In the genomic region with DNA sequence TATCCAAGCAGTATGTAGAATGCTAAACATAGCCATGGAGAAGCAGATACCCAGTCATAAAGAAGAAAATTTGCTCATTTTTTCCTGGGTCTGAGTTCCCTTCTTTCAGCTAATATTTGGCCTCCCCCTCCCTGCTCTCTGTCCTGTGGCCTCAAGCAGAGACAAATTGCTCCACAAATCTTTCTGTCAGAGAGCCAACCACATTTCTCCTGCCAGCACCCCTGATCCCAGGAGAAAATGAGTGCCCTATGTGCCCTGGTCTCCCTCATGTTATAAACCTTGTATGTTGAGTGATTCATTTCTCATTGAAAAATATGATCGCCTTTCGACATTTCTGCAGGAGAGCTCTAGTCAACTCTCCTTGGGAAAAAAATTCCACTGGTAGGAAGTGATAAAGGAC, we compare ENCODE assay signal across 20 cellular contexts.
DNase-seq lines count a peak whose midpoint lies in the region; ATAC-seq lines count a peak whose summit lies in the region.
"Had no signal": no experiment of that assay in that cellular context is flagged by ENCODE, and none has a peak within 500 bp of the region (broad histone marks: within the 10 kb centered on the region; RNA-seq: fewer than 3 reads in every experiment).

No MANE protein-coding gene starts in this region.

- POLR2A ChIA-PET in CD4-positive, alpha-beta memory T cell (lab: Charles Lee; ENCODE audit: partially characterized antibody): interaction anchor here (0.8 to 1.9 kb wide), 7 partner anchors 8 to 96 kb away, joined by 3 to 9 read pairs (median 3); no protein-coding TSS in a partner anchor
- POLR2A ChIA-PET in naive thymus-derived CD8-positive, alpha-beta T cell (lab: Charles Lee): interaction anchor here (0.9 kb wide), 1 partner anchor 24 kb away, joined by 3 read pairs; no protein-coding TSS in a partner anchor

- no peak overlapping the region for H3K4me3 ChIP-seq in CD4-positive, alpha-beta memory T cell (ENCODE audit: low read length in 2 of 2)
- H3K4me3 ChIP-seq: gastrocnemius medialis, ovary had no signal

- H3K27me3 ChIP-seq in CD4-positive, alpha-beta memory T cell (ENCODE audit: insufficient read depth, low read length): no peaks in the 10 kb centered on the region
- H3K27me3 ChIP-seq: gastrocnemius medialis, ovary had no signal

- no peak for DNase-seq in CD4-positive, alpha-beta memory T cell
- DNase-seq in M059J (ENCODE audit: low read depth): peak; percentile 7
- DNase-seq in central memory CD8-positive, alpha-beta T cell (ENCODE audit: low spot score in 2 of 2): no peak
- DNase-seq in naive thymus-derived CD8-positive, alpha-beta T cell: no peak
- no peak for DNase-seq in NCI-H1092 treated with DMSO at 0.1 percent for 48 hours (lab: John Stamatoyannopoulos, UW)
- DNase-seq in ecto neural progenitor cell (ENCODE audit: low spot score): no peak
- no peak for DNase-seq in NCI-H2171 (lab: John Stamatoyannopoulos, UW)
- DNase-seq: activated CD4-positive, alpha-beta T cell treated with anti-CD3 and anti-CD28 coated beads, Interleukin-2, amount 50 U/mL, for 48 hours; amygdala; DMS 273 treated with DMSO at 0.1 percent for 48 hours; gastrocnemius medialis; left colon; MV-4-11; NCI-H69; ovary; stimulated activated CD4-positive, alpha-beta T cell treated with anti-CD3 and anti-CD28 coated beads, Interleukin-4, amount 100 ng/mL, for 1 hour had no signal

- H3K4me1 ChIP-seq in CD4-positive, alpha-beta memory T cell (ENCODE audit: insufficient read depth, low read length): peaks cover 21% of the 10 kb centered on the region

- no peaks in the 10 kb centered on the region for H3K36me3 Mint-ChIP-seq in CD4-positive, alpha-beta memory T cell
- no peaks in the 10 kb centered on the region for H3K36me3 Mint-ChIP-seq in central memory CD8-positive, alpha-beta T cell (ENCODE audit: insufficient read depth)
- H3K36me3 Mint-ChIP-seq in naive thymus-derived CD8-positive, alpha-beta T cell: no peaks in the 10 kb centered on the region
- H3K36me3 Mint-ChIP-seq: IgD-negative memory B cell had no signal

- peak overlapping the region; percentile 83 to 100 (median 97) for H3K27ac Mint-ChIP-seq in CD4-positive, alpha-beta memory T cell
- H3K27ac Mint-ChIP-seq in central memory CD8-positive, alpha-beta T cell (ENCODE audit: low read depth): peak overlapping the region; percentile 75
- peak overlapping the region; percentile 33 to 98 (median 92) for H3K27ac Mint-ChIP-seq in naive thymus-derived CD8-positive, alpha-beta T cell
- H3K27ac Mint-ChIP-seq: B cell had no signal

- no peaks in the 10 kb centered on the region for H3K9me3 ChIP-seq in CD4-positive, alpha-beta memory T cell (ENCODE audit: control insufficient read depth in 1 of 2, low read length in 2 of 2)
- H3K9me3 ChIP-seq: gastrocnemius medialis, ovary had no signal

- no peak for ATAC-seq in central memory CD8-positive, alpha-beta T cell (replicated peaks; ENCODE audit: extremely low read depth, poor library complexity, severe bottlenecking)
- no peak for ATAC-seq in naive thymus-derived CD8-positive, alpha-beta T cell
- no peak for ATAC-seq in GM21390 (IDR thresholded peaks at IDR 0.05; ENCODE audit: unreplicated experiment)
- ATAC-seq: gastrocnemius medialis, left colon, Panc1 had no signal

- H3K4me3 Mint-ChIP-seq in CD4-positive, alpha-beta memory T cell: peak overlapping the region in 1 of 8 donors; percentile 62
- H3K4me3 Mint-ChIP-seq in central memory CD8-positive, alpha-beta T cell: no peak overlapping the region
- H3K4me3 Mint-ChIP-seq in naive thymus-derived CD8-positive, alpha-beta T cell: no peak overlapping the region
- H3K4me3 Mint-ChIP-seq: B cell, IgD-negative memory B cell had no signal

- H3K9me3 Mint-ChIP-seq in CD4-positive, alpha-beta memory T cell: no peaks in the 10 kb centered on the region
- no peaks in the 10 kb centered on the region for H3K9me3 Mint-ChIP-seq in central memory CD8-positive, alpha-beta T cell
- no peaks in the 10 kb centered on the region for H3K9me3 Mint-ChIP-seq in naive thymus-derived CD8-positive, alpha-beta T cell
- H3K9me3 Mint-ChIP-seq: IgD-negative memory B cell had no signal

- peaks cover 18 to 25% (median 19%) of the 10 kb centered on the region in 4 donors for H3K4me1 Mint-ChIP-seq in CD4-positive, alpha-beta memory T cell
- H3K4me1 Mint-ChIP-seq in central memory CD8-positive, alpha-beta T cell: peaks cover 11% of the 10 kb centered on the region
- peaks cover 8 to 21% (median 14%) of the 10 kb centered on the region in 4 donors for H3K4me1 Mint-ChIP-seq in naive thymus-derived CD8-positive, alpha-beta T cell

- intact Hi-C loops in CD4-positive, alpha-beta memory T cell (cut with micrococcal nuclease): no loop called here

- H3K36me3 ChIP-seq in CD4-positive, alpha-beta memory T cell (ENCODE audit: insufficient read depth, low read length): no peaks in the 10 kb centered on the region
- H3K36me3 ChIP-seq: gastrocnemius medialis, ovary had no signal

- CTCF ChIA-PET in CD4-positive, alpha-beta memory T cell (lab: Charles Lee; ENCODE audit: partially characterized antibody): interaction anchor here (0.8 to 3.3 kb wide), 11 partner anchors 9 to 232 kb away, joined by 3 to 16 read pairs (median 4); no protein-coding TSS in a partner anchor

- H3K27ac ChIP-seq in CD4-positive, alpha-beta memory T cell (ENCODE audit: low read depth, low read length): peak overlapping the region; percentile 11
- H3K27ac ChIP-seq: gastrocnemius medialis, ovary had no signal

- H3K27me3 Mint-ChIP-seq in CD4-positive, alpha-beta memory T cell: no peaks in the 10 kb centered on the region
- H3K27me3 Mint-ChIP-seq in central memory CD8-positive, alpha-beta T cell: peaks cover 17% of the 10 kb centered on the region
- H3K27me3 Mint-ChIP-seq in naive thymus-derived CD8-positive, alpha-beta T cell: peaks cover 0 to 5% (median 0%) of the 10 kb centered on the region in 5 donors
- H3K27me3 Mint-ChIP-seq: B cell had no signal
